Comparison of ENCODE assay signal across 7 cellular contexts in genomic region chr7:75883265-75883824, GRCh38. TPM values are rescaled to one million over a fixed set of nuclear protein-coding genes. Genes with fewer than 3 reads are reported as not detected.
DNase-seq lines count a peak whose midpoint lies in the region; ATAC-seq, FAIRE-seq and TF ChIP-seq lines count a peak whose summit lies in the region.
"Not testable (repeated sequence)": the region's sequence is repeated elsewhere in the genome, so short reads cannot be mapped to it uniquely, and the experiment has no call there.

No MANE protein-coding gene starts in this region.

- H3K9ac ChIP-seq in BLaER1, parathyroid adenoma: not testable (repeated sequence)

- not testable (repeated sequence) for H2AFZ ChIP-seq in parathyroid adenoma

- CTCF ChIA-PET in RWPE1 (lab: Yijun Ruan, JAX) = not testable (repeated sequence)

- not testable (repeated sequence) for H3K9me3 ChIP-seq in BLaER1; parathyroid adenoma (ENCODE audit: control insufficient read depth, low read length)

- H3K36me3 Mint-ChIP-seq in activated naive CD8-positive, alpha-beta T cell treated with anti-CD3 and anti-CD28 coated beads, Interleukin-2, amount 50 U/mL, for 24 hours (ENCODE audit: low read depth) = peaks cover 44% of the 10 kb centered on the region

- H3K4me1 ChIP-seq in BLaER1 (peaks cover 43% of the 10 kb centered on the region), parathyroid adenoma (peaks cover 62% of the 10 kb centered on the region)

- H3K4me3 ChIP-seq in BLaER1; parathyroid adenoma (ENCODE audit: low read depth, low read length): not testable (repeated sequence)

- H3K27me3 ChIP-seq in BLaER1; parathyroid adenoma (ENCODE audit: control insufficient read depth, insufficient read depth, low read length): not testable (repeated sequence)

- H3K4me2 ChIP-seq in BLaER1 = peak overlapping the region; percentile 19; the same call in 1 of the 2 replicates
- not testable (repeated sequence) for H3K4me2 ChIP-seq in parathyroid adenoma (ENCODE audit: low read length)

- H3K27me3 Mint-ChIP-seq in activated naive CD8-positive, alpha-beta T cell treated with anti-CD3 and anti-CD28 coated beads, Interleukin-2, amount 50 U/mL, for 24 hours = not testable (repeated sequence)

- H3K9me3 Mint-ChIP-seq in activated naive CD8-positive, alpha-beta T cell treated with anti-CD3 and anti-CD28 coated beads, Interleukin-2, amount 50 U/mL, for 24 hours = not testable (repeated sequence)

- peak overlapping the region; percentile 27 for H3K27ac Mint-ChIP-seq in activated naive CD8-positive, alpha-beta T cell treated with anti-CD3 and anti-CD28 coated beads, Interleukin-2, amount 50 U/mL, for 24 hours

- not testable (repeated sequence) for TF ChIP-seq CTCF in RWPE1 (conservative IDR thresholded peaks at IDR 0.05; ENCODE audit: low read depth); parathyroid adenoma (IDR thresholded peaks at IDR 0.05)

- H4K20me1 ChIP-seq in BLaER1 = not testable (repeated sequence)

- not testable (repeated sequence) for DNase-seq in GM12892 (ENCODE audit: insufficient read length); RWPE1 (ENCODE audit: low spot score); activated naive CD8-positive, alpha-beta T cell treated with anti-CD3 and anti-CD28 coated beads, Interleukin-2, amount 50 U/mL, for 24 hours

- H3K27ac ChIP-seq in BLaER1 = not testable (repeated sequence)
- H3K27ac ChIP-seq in RWPE1 (0 out of 2 replicates have a peak overlapping the region, but pooled peaks have one; percentile 16), parathyroid adenoma (peak overlapping the region; percentile 99)

- peaks cover 40% of the 10 kb centered on the region for H3K79me2 ChIP-seq in parathyroid adenoma

- POLR2A ChIA-PET in RWPE1 (lab: Yijun Ruan, JAX; ENCODE audit: low non-redundant PET) = not testable (repeated sequence)

- ATAC-seq in GM19372 (IDR thresholded peaks at IDR 0.05; ENCODE audit: low read depth, unreplicated experiment) (peak; percentile 47), HG03378 (IDR thresholded peaks at IDR 0.05; ENCODE audit: unreplicated experiment) (peak; percentile 53)
- ATAC-seq in activated naive CD8-positive, alpha-beta T cell treated with anti-CD3 and anti-CD28 coated beads, Interleukin-2, amount 50 U/mL, for 24 hours = not testable (repeated sequence)

- FAIRE-seq in GM12892 (lab: Jason Lieb, UNC) = peak; percentile 64

- peaks cover 34% of the 10 kb centered on the region for H3K4me1 Mint-ChIP-seq in activated naive CD8-positive, alpha-beta T cell treated with anti-CD3 and anti-CD28 coated beads, Interleukin-2, amount 50 U/mL, for 24 hours

- TF ChIP-seq POLR2A in GM12892 (IDR thresholded peaks at IDR 0.05; ENCODE audit: low read depth, low read length) = peak; percentile 23; the same call in 1 of the 2 replicates

- H3K36me3 ChIP-seq in BLaER1 = peaks cover 79% of the 10 kb centered on the region
- not testable (repeated sequence) for H3K36me3 ChIP-seq in parathyroid adenoma (ENCODE audit: control insufficient read depth, insufficient read depth, low read length)

- H3K4me3 Mint-ChIP-seq in activated naive CD8-positive, alpha-beta T cell treated with anti-CD3 and anti-CD28 coated beads, Interleukin-2, amount 50 U/mL, for 24 hours = not testable (repeated sequence)

RNA-seq across cellular contexts. Expression of gene RHBDD2, which starts 4.5 kb away (rescaled TPM):
- 10.2 TPM for polyA plus RNA-seq in GM12892 (2012; ENCODE audit: missing spikeins)

RNA-seq across cellular contexts. Expression of gene POR, which starts 31.6 kb away (rescaled TPM):
- polyA plus RNA-seq in GM12892 (2012; ENCODE audit: missing spikeins) = 24.5 TPM
